In the genomic region with DNA sequence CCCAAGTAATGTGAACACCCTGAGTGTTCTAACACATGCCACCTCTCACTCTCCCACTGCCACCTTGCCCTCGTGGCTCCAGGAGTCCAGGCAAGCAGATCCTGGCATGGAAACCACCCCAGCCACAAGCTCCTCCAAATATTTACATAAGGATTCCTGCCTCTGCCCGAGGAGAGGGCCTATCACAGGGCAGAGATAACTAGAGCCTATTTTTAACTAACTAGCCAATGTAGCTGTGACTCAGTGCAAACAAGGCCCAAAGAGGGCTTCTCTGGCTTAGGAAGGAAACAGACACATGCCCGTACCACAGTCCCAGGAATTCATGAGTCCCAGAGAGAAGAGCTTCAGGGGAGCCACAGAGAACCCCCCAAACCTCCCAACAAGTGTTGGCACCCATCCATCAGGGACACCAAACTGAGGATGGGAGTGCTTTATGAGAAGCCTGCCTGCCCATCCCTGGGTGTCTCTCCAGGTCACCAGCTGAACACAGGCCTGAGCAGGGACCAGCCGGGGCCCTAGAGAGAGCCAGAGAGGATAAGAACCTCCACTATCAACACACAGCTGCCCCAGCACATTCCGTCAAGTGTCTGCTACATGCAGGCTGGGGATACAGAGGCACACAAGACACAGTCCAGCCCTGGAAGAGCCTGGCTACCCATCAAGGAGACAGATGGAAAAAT, we compare ENCODE assay signal across 10 cellular contexts. TPM values are rescaled to one million over a fixed set of nuclear protein-coding genes. Genes with fewer than 3 reads are reported as not detected.
DNase-seq lines count a peak whose midpoint lies in the region; ATAC-seq and TF ChIP-seq lines count a peak whose summit lies in the region.
"Had no signal": no experiment of that assay in that cellular context is flagged by ENCODE, and none has a peak within 500 bp of the region (broad histone marks: within the 10 kb centered on the region; RNA-seq: fewer than 3 reads in every experiment).

No MANE protein-coding gene starts in this region.

- ATAC-seq in upper lobe of right lung (peak; percentile 84), GM18517 (IDR thresholded peaks at IDR 0.05; ENCODE audit: unreplicated experiment) (no peak), GM21786 (IDR thresholded peaks at IDR 0.05; ENCODE audit: unreplicated experiment) (no peak)

- peak overlapping the region; percentile 18 for H3K27ac Mint-ChIP-seq in activated CD4-positive, alpha-beta T cell treated with anti-CD3 and anti-CD28 coated beads, Interleukin-2, amount 10 ng/mL, durations not matched to agents 24 days and 14 days

- no peaks in the 10 kb centered on the region for H3K9me3 ChIP-seq in ascending aorta
- H3K9me3 ChIP-seq in upper lobe of right lung = no peaks in the 10 kb centered on the region
- H3K9me3 ChIP-seq: BLaER1 treated with 17β-estradiol and CSF1 and Interleukin-3, amounts not matched to agents 10 nM and 100 nM had no signal

- H3K4me1 Mint-ChIP-seq in activated CD4-positive, alpha-beta T cell treated with anti-CD3 and anti-CD28 coated beads, Interleukin-2, amount 10 ng/mL, durations not matched to agents 24 days and 14 days = peaks cover 63% of the 10 kb centered on the region

- H3K27me3 Mint-ChIP-seq in activated CD4-positive, alpha-beta T cell treated with anti-CD3 and anti-CD28 coated beads, Interleukin-2, amount 10 ng/mL, durations not matched to agents 24 days and 14 days = no peaks in the 10 kb centered on the region

- H3K27me3 ChIP-seq in ascending aorta (no peaks in the 10 kb centered on the region), upper lobe of right lung (no peaks in the 10 kb centered on the region)
- H3K27me3 ChIP-seq: BLaER1 treated with 17β-estradiol and CSF1 and Interleukin-3, amounts not matched to agents 10 nM and 100 nM; neural progenitor cell had no signal

- no peak overlapping the region for H3K4me3 Mint-ChIP-seq in activated CD4-positive, alpha-beta T cell treated with anti-CD3 and anti-CD28 coated beads, Interleukin-2, amount 10 ng/mL, durations not matched to agents 24 days and 14 days
- H3K4me3 Mint-ChIP-seq: neural progenitor cell had no signal

- H3K27ac ChIP-seq in ascending aorta = peak overlapping the region; percentile 94 to 99
- peak overlapping the region; percentile 63 for H3K27ac ChIP-seq in upper lobe of right lung
- H3K27ac ChIP-seq: neural progenitor cell had no signal

- H3K4me3 ChIP-seq in ascending aorta = peak overlapping the region in 1 of 2 donors; percentile 7
- H3K4me3 ChIP-seq in upper lobe of right lung = no peak overlapping the region
- H3K4me3 ChIP-seq: BLaER1 treated with 17β-estradiol and CSF1 and Interleukin-3, amounts not matched to agents 10 nM and 100 nM; neural progenitor cell had no signal

- H3K36me3 ChIP-seq in ascending aorta = peaks cover 25 to 29% of the 10 kb centered on the region in 2 donors
- H3K36me3 ChIP-seq in upper lobe of right lung = peaks cover 32% of the 10 kb centered on the region
- H3K36me3 ChIP-seq: neural progenitor cell had no signal

- H3K9me3 Mint-ChIP-seq in activated CD4-positive, alpha-beta T cell treated with anti-CD3 and anti-CD28 coated beads, Interleukin-2, amount 10 ng/mL, durations not matched to agents 24 days and 14 days = no peaks in the 10 kb centered on the region
- H3K9me3 Mint-ChIP-seq: neural progenitor cell had no signal

- no peak for TF ChIP-seq CTCF in ascending aorta (IDR thresholded peaks at IDR 0.05)
- TF ChIP-seq CTCF in upper lobe of right lung (IDR thresholded peaks at IDR 0.05) = no peak

- H3K36me3 Mint-ChIP-seq in activated CD4-positive, alpha-beta T cell treated with anti-CD3 and anti-CD28 coated beads, Interleukin-2, amount 10 ng/mL, durations not matched to agents 24 days and 14 days (ENCODE audit: low read depth) = peaks cover 67% of the 10 kb centered on the region

- intact Hi-C loops in activated CD4-positive, alpha-beta T cell treated with anti-CD3 and anti-CD28 coated beads, Interleukin-2, amount 10 ng/mL, durations not matched to agents 24 days and 14 days (cut with micrococcal nuclease) = no loop called here
- intact Hi-C loops in ascending aorta (cut with DNase I) (loop anchor here (2.0 to 10.0 kb wide), 2 partner anchors 14 to 322 kb away; no protein-coding TSS in a partner anchor), upper lobe of right lung (cut with DNase I) (no loop called here)

- DNase-seq in activated CD4-positive, alpha-beta T cell treated with anti-CD3 and anti-CD28 coated beads, Interleukin-2, amount 10 ng/mL, durations not matched to agents 24 days and 14 days = no peak
- no peak for DNase-seq in activated CD4-positive, alpha-beta T cell treated with anti-CD3 and anti-CD28 coated beads, Interleukin-2, amount 50 U/mL, for 1 hour
- peak in 1 of 2 donors; percentile 90 for DNase-seq in ascending aorta (ENCODE audit: low spot score in 2 of 2)
- DNase-seq in kidney glomerular epithelial cell (lab: John Stamatoyannopoulos, UW) = peak; percentile 83
- peak; percentile 64 for DNase-seq in upper lobe of right lung
- DNase-seq in NCI-H2171 (lab: John Stamatoyannopoulos, UW) = no peak

- H3K4me1 ChIP-seq in ascending aorta = peaks cover 53 to 83% of the 10 kb centered on the region in 2 donors
- peaks cover 53% of the 10 kb centered on the region for H3K4me1 ChIP-seq in upper lobe of right lung
- H3K4me1 ChIP-seq: neural progenitor cell had no signal

RNA-seq across cellular contexts. Expression of gene FYCO1, which starts 9.2 kb away (rescaled TPM):
- 16.5 and 16.8 TPM in 2 replicates for total RNA-seq in activated CD4-positive, alpha-beta T cell treated with anti-CD3 and anti-CD28 coated beads, Interleukin-2, amount 10 ng/mL, durations not matched to agents 24 days and 14 days
- 56.2 TPM for total RNA-seq in ascending aorta
- 47.3 TPM for total RNA-seq in upper lobe of right lung

RNA-seq across cellular contexts. Expression of gene XCR1, which starts 40.8 kb away (rescaled TPM):
- total RNA-seq in activated CD4-positive, alpha-beta T cell treated with anti-CD3 and anti-CD28 coated beads, Interleukin-2, amount 10 ng/mL, durations not matched to agents 24 days and 14 days = 0.05 TPM in 1 of 2 replicates, not detected in the other
- not detected for total RNA-seq in ascending aorta
- 0.26 TPM for total RNA-seq in upper lobe of right lung

RNA-seq across cellular contexts. Expression of gene CXCR6, which starts 43.2 kb away (rescaled TPM):
- total RNA-seq in activated CD4-positive, alpha-beta T cell treated with anti-CD3 and anti-CD28 coated beads, Interleukin-2, amount 10 ng/mL, durations not matched to agents 24 days and 14 days = 15.2 TPM in 2 replicates
- 2.1 TPM for total RNA-seq in ascending aorta
- total RNA-seq in upper lobe of right lung = 4.7 TPM

Comparison
In these comparisons a context has a peak if more than half of its experiments do, and no peak if none do; other contexts are left out.
1. DNase-seq: peak in kidney glomerular epithelial cell (single experiment) and upper lobe of right lung (single experiment); none in activated CD4-positive, alpha-beta T cell treated with anti-CD3 and anti-CD28 coated beads, Interleukin-2, amount 10 ng/mL, durations not matched to agents 24 days and 14 days (single experiment), activated CD4-positive, alpha-beta T cell treated with anti-CD3 and anti-CD28 coated beads, Interleukin-2, amount 50 U/mL, for 1 hour (single experiment) and NCI-H2171 (single experiment).